Comparison of ENCODE assay signal across 8 cellular contexts in the genomic region with DNA sequence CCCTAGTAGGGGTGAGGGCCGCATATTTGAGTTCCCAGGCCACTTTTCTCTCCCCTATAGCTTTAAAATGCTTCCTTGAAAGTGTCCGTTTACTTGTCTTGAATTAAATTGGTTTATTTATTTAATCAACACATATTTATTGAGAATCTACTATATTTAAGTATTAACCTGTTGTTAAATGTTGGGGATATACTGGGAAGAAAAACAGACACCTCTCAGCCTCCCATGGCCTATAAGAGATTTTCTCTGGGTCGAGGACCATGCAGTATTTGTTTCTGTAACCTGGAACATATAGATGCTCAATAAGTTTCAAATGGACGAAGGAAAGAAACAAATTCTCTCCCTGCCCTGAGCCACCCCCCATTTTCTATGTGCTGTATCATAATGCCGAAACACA.
A peak's percentile ranks its signal among the peaks of the same experiment; 100 is the strongest.
DNase-seq lines count a peak whose midpoint lies in the region; ATAC-seq and TF ChIP-seq lines count a peak whose summit lies in the region.

No MANE protein-coding gene starts in this region.

- peak overlapping the region in 1 of 3 donors; percentile 49 for H3K4me3 ChIP-seq in thyroid gland (replicated peaks in 1 of 3)

- H3K27ac ChIP-seq in angular gyrus (ENCODE audit: low read depth, low read length) (peak overlapping the region; percentile 49), thyroid gland (peak overlapping the region in 2 of 3 donors; percentile 12 to 74)

- H3K4me1 Mint-ChIP-seq in activated T-cell treated with anti-CD3 and anti-CD28 coated beads, Interleukin-2, amount 50 U/mL, for 4 hours (ENCODE audit: low read depth): peaks cover 18% of the 10 kb centered on the region
- peaks cover 15% of the 10 kb centered on the region for H3K4me1 Mint-ChIP-seq in memory B cell

- no peak for ATAC-seq in activated T-cell treated with anti-CD3 and anti-CD28 coated beads, Interleukin-2, amount 50 U/mL, for 4 hours
- no peak for ATAC-seq in memory B cell (ENCODE audit: low read depth)
- no peak for ATAC-seq in HG03108 (IDR thresholded peaks at IDR 0.05; ENCODE audit: unreplicated experiment)

- peaks cover 0 to 10% of the 10 kb centered on the region in 2 donors for H3K4me1 ChIP-seq in thyroid gland

- peak overlapping the region; percentile 92 for H3K4me3 Mint-ChIP-seq in activated T-cell treated with anti-CD3 and anti-CD28 coated beads, Interleukin-2, amount 50 U/mL, for 4 hours
- peak overlapping the region; percentile 98 for H3K4me3 Mint-ChIP-seq in memory B cell

- no peaks in the 10 kb centered on the region for H3K27me3 Mint-ChIP-seq in activated T-cell treated with anti-CD3 and anti-CD28 coated beads, Interleukin-2, amount 50 U/mL, for 4 hours (ENCODE audit: low read depth)
- peaks cover 2% of the 10 kb centered on the region for H3K27me3 Mint-ChIP-seq in memory B cell

- no peak for TF ChIP-seq CTCF in thyroid gland (IDR thresholded peaks at IDR 0.05)

- WGBS in thyroid gland, 2 donors: 89 to 90% methylated on average over 5 of the region's 5 CpGs

- peak overlapping the region; percentile 92 for H3K27ac Mint-ChIP-seq in memory B cell

- no peaks in the 10 kb centered on the region for H3K36me3 ChIP-seq in thyroid gland

- no peak for TF ChIP-seq POLR2A in thyroid gland (IDR thresholded peaks at IDR 0.05)

- no peaks in the 10 kb centered on the region for H3K9me3 ChIP-seq in thyroid gland

- intact Hi-C loops in thyroid gland (cut with DNase I): no loop called here

- no peaks in the 10 kb centered on the region for H3K36me3 Mint-ChIP-seq in activated T-cell treated with anti-CD3 and anti-CD28 coated beads, Interleukin-2, amount 50 U/mL, for 4 hours (ENCODE audit: insufficient read depth)
- no peaks in the 10 kb centered on the region for H3K36me3 Mint-ChIP-seq in memory B cell

- DNase-seq in activated T-cell treated with anti-CD3 and anti-CD28 coated beads, Interleukin-2, amount 50 U/mL, for 4 hours: no peak
- DNase-seq in activated T-cell treated with anti-CD3 and anti-CD28 coated beads, Interleukin-2, amount 50 U/mL, for 48 hours: no peak
- no peak for DNase-seq in memory B cell (ENCODE audit: low spot score in 2 of 2)
- DNase-seq in thyroid gland: no peak
- no peak for DNase-seq in NCI-H2081 (lab: John Stamatoyannopoulos, UW)
- DNase-seq in NCI-H82 (lab: John Stamatoyannopoulos, UW): no peak

- H3K9me3 Mint-ChIP-seq in activated T-cell treated with anti-CD3 and anti-CD28 coated beads, Interleukin-2, amount 50 U/mL, for 4 hours: no peaks in the 10 kb centered on the region
- H3K9me3 Mint-ChIP-seq in memory B cell: no peaks in the 10 kb centered on the region

- no peaks in the 10 kb centered on the region for H3K27me3 ChIP-seq in thyroid gland
